Comparison of ENCODE assay signal across 12 cellular contexts in genomic region chr1:116794804-116795481, GRCh38. TPM values are rescaled to one million over a fixed set of nuclear protein-coding genes. Genes with fewer than 3 reads are reported as not detected.
DNase-seq lines count a peak whose midpoint lies in the region; ATAC-seq and TF ChIP-seq lines count a peak whose summit lies in the region.
"Had no signal": no experiment of that assay in that cellular context is flagged by ENCODE, and none has a peak within 500 bp of the region (broad histone marks: within the 10 kb centered on the region; RNA-seq: fewer than 3 reads in every experiment).

No MANE protein-coding gene starts in this region.

- H3K36me3 Mint-ChIP-seq in activated CD4-positive, alpha-beta T cell treated with anti-CD3 and anti-CD28 coated beads, Interleukin-2, amount 10 ng/mL, durations not matched to agents 7 days and 5 days (ENCODE audit: low read depth), result peaks cover 12% of the 10 kb centered on the region

- H3K9me3 Mint-ChIP-seq in activated CD4-positive, alpha-beta T cell treated with anti-CD3 and anti-CD28 coated beads, Interleukin-2, amount 10 ng/mL, durations not matched to agents 7 days and 5 days, result peaks cover 15% of the 10 kb centered on the region

- POLR2A ChIA-PET in activated CD4-positive, alpha-beta T cell treated with anti-CD3 and anti-CD28 coated beads, Interleukin-2, amount 10 ng/mL, durations not matched to agents 7 days and 5 days (lab: Charles Lee), result no interaction called here

- TF ChIP-seq CTCF in GM13976 (IDR thresholded peaks at IDR 0.05; ENCODE audit: borderline replicate concordance, control extremely low read depth, extremely low read depth, insufficient read depth, missing control alignments), result no peak

- H3K27ac Mint-ChIP-seq in activated CD4-positive, alpha-beta T cell treated with anti-CD3 and anti-CD28 coated beads, Interleukin-2, amount 10 ng/mL, durations not matched to agents 7 days and 5 days, result no peak overlapping the region

- H3K27me3 Mint-ChIP-seq in activated CD4-positive, alpha-beta T cell treated with anti-CD3 and anti-CD28 coated beads, Interleukin-2, amount 10 ng/mL, durations not matched to agents 7 days and 5 days, result no peaks in the 10 kb centered on the region

- peak; percentile 87 for ATAC-seq in GM19463 (IDR thresholded peaks at IDR 0.05; ENCODE audit: unreplicated experiment)
- peak; percentile 69 for ATAC-seq in HG03097 (IDR thresholded peaks at IDR 0.05; ENCODE audit: low FRiP score, unreplicated experiment)

- peaks cover 56% of the 10 kb centered on the region for H3K4me1 Mint-ChIP-seq in activated CD4-positive, alpha-beta T cell treated with anti-CD3 and anti-CD28 coated beads, Interleukin-2, amount 10 ng/mL, durations not matched to agents 7 days and 5 days

- CTCF ChIA-PET in activated CD4-positive, alpha-beta T cell treated with anti-CD3 and anti-CD28 coated beads, Interleukin-2, amount 10 ng/mL, durations not matched to agents 7 days and 5 days (lab: Charles Lee), result interaction anchor here (0.6 to 4.1 kb wide), 8 partner anchors 10 to 861 kb away, joined by 3 to 20 read pairs (median 4); no protein-coding TSS in a partner anchor

- DNase-seq in GM13976 (ENCODE audit: low spot score) (peak; percentile 52), SKM-1 treated with dmso at 0.1 percent for 144 hours (lab: John Stamatoyannopoulos, UW; ENCODE audit: unreplicated experiment) (peak; percentile 74), COLO829 (ENCODE audit: low spot score) (no peak), NCI-H345 (lab: John Stamatoyannopoulos, UW) (no peak)
- DNase-seq in stimulated activated CD4-positive, alpha-beta T cell treated with anti-CD3 and anti-CD28 coated beads, Interleukin-4, amount 100 ng/mL, for 1 hour, result no peak
- no peak for DNase-seq in activated CD4-positive, alpha-beta T cell treated with anti-CD3 and anti-CD28 coated beads, Interleukin-2, amount 10 ng/mL, durations not matched to agents 7 days and 5 days
- DNase-seq: NCI-H69 had no signal

- in situ Hi-C loops in GM13976 (cut with MboI; ENCODE audit: low sequenced_read_pairs, unreplicated experiment), result no loop called here

- no peak overlapping the region for H3K4me3 Mint-ChIP-seq in activated CD4-positive, alpha-beta T cell treated with anti-CD3 and anti-CD28 coated beads, Interleukin-2, amount 10 ng/mL, durations not matched to agents 7 days and 5 days

RNA-seq across cellular contexts. Expression of gene CD2, which starts 40.7 kb away (rescaled TPM):
- total RNA-seq in activated CD4-positive, alpha-beta T cell treated with anti-CD3 and anti-CD28 coated beads, Interleukin-2, amount 10 ng/mL, durations not matched to agents 7 days and 5 days, result 100 to 1,000 TPM; 206 to 258 TPM
- total RNA-seq: Daoy, dermis microvascular lymphatic vessel endothelial cell, temporal lobe had no signal

Comparison
In these comparisons a context has a peak if more than half of its experiments do, and no peak if none do; other contexts are left out.
1. DNase-seq: peak in GM13976 (single experiment) and SKM-1 treated with dmso at 0.1 percent for 144 hours (single experiment); none in COLO829 (single experiment), NCI-H345 (single experiment), stimulated activated CD4-positive, alpha-beta T cell treated with anti-CD3 and anti-CD28 coated beads, Interleukin-4, amount 100 ng/mL, for 1 hour (single experiment) and activated CD4-positive, alpha-beta T cell treated with anti-CD3 and anti-CD28 coated beads, Interleukin-2, amount 10 ng/mL, durations not matched to agents 7 days and 5 days (single experiment).